8 cellular contexts compared by ENCODE assay signal in the genomic region with DNA sequence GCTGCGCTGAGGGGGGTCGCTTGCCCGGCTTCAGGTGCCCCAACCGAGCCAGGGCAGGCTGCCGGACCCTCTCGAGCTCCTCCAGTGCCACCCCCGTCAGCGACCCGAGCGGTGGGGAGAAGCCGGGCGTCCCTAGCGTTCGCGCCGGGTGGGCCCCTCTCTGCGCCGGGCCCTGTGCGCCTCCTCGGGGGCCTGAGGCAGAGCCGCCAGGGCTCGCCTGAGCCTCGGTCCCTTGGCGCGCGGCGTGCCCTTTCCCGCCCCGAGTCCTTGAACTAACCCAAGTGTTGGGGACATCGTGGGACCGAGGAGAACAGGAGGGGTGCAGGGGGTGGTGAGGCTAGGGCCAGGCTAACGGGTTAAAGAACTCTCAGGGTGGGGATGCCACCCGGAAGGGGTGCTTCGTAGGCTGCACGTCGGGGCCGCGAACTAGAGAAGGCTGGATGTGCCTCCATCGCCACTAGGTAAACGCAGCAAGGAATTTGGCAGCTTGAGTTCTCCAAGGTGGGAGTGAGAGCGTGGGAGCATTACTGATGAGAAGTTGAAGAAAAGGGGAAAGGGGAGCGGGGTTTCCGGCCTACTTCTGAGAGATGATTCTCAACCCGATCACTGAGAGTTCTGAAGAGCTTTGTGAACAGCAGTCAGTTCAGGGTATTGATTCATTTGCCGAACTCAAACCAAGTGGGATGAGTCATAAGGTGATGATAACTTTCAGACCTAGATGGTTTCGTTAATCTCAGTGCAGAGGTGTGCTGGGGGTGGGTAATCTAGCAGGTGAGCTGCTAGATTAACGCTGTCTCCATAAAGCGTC. TPM values are rescaled to one million over a fixed set of nuclear protein-coding genes. Genes with fewer than 3 reads are reported as not detected.
DNase-seq lines count a peak whose midpoint lies in the region; ATAC-seq and TF ChIP-seq lines count a peak whose summit lies in the region.

No MANE protein-coding gene starts in this region.

- peaks cover 28% of the 10 kb centered on the region for H3K4me1 Mint-ChIP-seq in HFFc6 (ENCODE audit: low read depth)

- no peaks in the 10 kb centered on the region; the same call in 1 of the 2 replicates for H3K27me3 Mint-ChIP-seq in HFFc6 (ENCODE audit: insufficient read depth)

- H3K4me3 ChIP-seq in NB4 (ENCODE audit: low read depth, low read length) = peak overlapping the region; percentile 86
- H3K4me3 ChIP-seq in lower leg skin (ENCODE audit: low read depth, poor library complexity, severe bottlenecking) = peak overlapping the region; percentile 89

- peak overlapping the region; percentile 49 for H3K27ac ChIP-seq in cingulate gyrus (ENCODE audit: low read depth, low read length)

- peak overlapping the region; percentile 74 for H3K27ac Mint-ChIP-seq in HFFc6

- 1% methylated on average over 25 to 33 of the region's 48 CpGs for WGBS in lower leg skin, 2 donors

- intact Hi-C loops in lower leg skin (cut with DNase I; ENCODE audit: low total_unique reads) = no loop called here

- DNase-seq in HFFc6 (peak; percentile 18), NB4 (ENCODE audit: low read depth) (peak; percentile 69), lower leg skin (ENCODE audit: low spot score in 2 of 2) (peak; percentile 15 to 87), COLO829 (ENCODE audit: low spot score) (no peak)
- peak; percentile 42 to 53 for DNase-seq in activated CD4-positive, alpha-beta T cell treated with anti-CD3 and anti-CD28 coated beads for 24 hours (ENCODE audit: low read depth in 2 of 2)
- peak; percentile 11 to 46 (median 21) for DNase-seq in stimulated activated CD4-positive, alpha-beta T cell treated with anti-CD3 and anti-CD28 coated beads, TNF-alpha, amount 100 ng/mL, for 1 hour (ENCODE audit: low read depth in 3 of 3, low spot score in 1 of 3)

- TF ChIP-seq CTCF in HFFc6 (IDR thresholded peaks at IDR 0.05) (peak; percentile 29), NB4 (IDR thresholded peaks at IDR 0.05; ENCODE audit: low read depth, low read length) (no peak), lower leg skin (IDR thresholded peaks at IDR 0.05) (no peak)

- peak overlapping the region; percentile 92 for H3K4me3 Mint-ChIP-seq in HFFc6

- peaks cover 9% of the 10 kb centered on the region; the same call in 1 of the 2 replicates for H3K36me3 Mint-ChIP-seq in HFFc6 (ENCODE audit: low read depth)

- TF ChIP-seq POLR2A in GM18505 (IDR thresholded peaks at IDR 0.05; ENCODE audit: borderline replicate concordance, extremely low read depth, insufficient read depth, insufficient read length) (peak; percentile 63), NB4 (IDR thresholded peaks at IDR 0.05; ENCODE audit: extremely low read depth, insufficient read length) (no peak), lower leg skin (IDR thresholded peaks at IDR 0.05) (no peak)

- peak; percentile 31 for ATAC-seq in GM18505 (IDR thresholded peaks at IDR 0.05; ENCODE audit: unreplicated experiment)

- H3K9me3 Mint-ChIP-seq in HFFc6 = no peaks in the 10 kb centered on the region

RNA-seq across cellular contexts. Expression of a gene that starts 0.6 kb away (rescaled TPM):
- 10 to 100 TPM; 33.1 to 41.6 (median 39.0) TPM for total RNA-seq in HFFc6 (2021; fragmentation: NEBNext Ultra II Directional; extraction: Animal tissue kit (Norgen Biotek cat#: 25700))
- 10 to 100 TPM; 18.9 to 32.1 (median 25.8) TPM for total RNA-seq in lower leg skin

RNA-seq across cellular contexts. Expression of a gene that starts 48.3 kb away (rescaled TPM):
- 100 to 1,000 TPM in 1 of 6 experiments, 10 to 100 TPM in 5; 84.5 to 103 (median 93.5) TPM for total RNA-seq in HFFc6 (2021; fragmentation: NEBNext Ultra II Directional; extraction: Animal tissue kit (Norgen Biotek cat#: 25700))
- 10 to 100 TPM; 73.7 to 97.4 (median 91.5) TPM for total RNA-seq in lower leg skin
